In genomic region chr4:185165605-185166063, GRCh38 we compare ENCODE assay signal across 9 cellular contexts. TPM values are rescaled to one million over a fixed set of nuclear protein-coding genes. Genes with fewer than 3 reads are reported as not detected.
DNase-seq lines count a peak whose midpoint lies in the region; ATAC-seq and TF ChIP-seq lines count a peak whose summit lies in the region.
"Had no signal": no experiment of that assay in that cellular context is flagged by ENCODE, and none has a peak within 500 bp of the region (broad histone marks: within the 10 kb centered on the region; RNA-seq: fewer than 3 reads in every experiment).

No MANE protein-coding gene starts in this region.

- DNase-seq in activated CD8-positive, alpha-beta memory T cell treated with anti-CD3 and anti-CD28 coated beads for 24 hours = peak; percentile 67
- DNase-seq in activated CD8-positive, alpha-beta memory T cell treated with anti-CD3 and anti-CD28 coated beads, Interleukin-2, amount 50 U/mL, for 4 hours = no peak
- peak; percentile 42 for DNase-seq in HFF-Myc (ENCODE audit: extremely low read depth, low read depth)
- peak; percentile 2 to 51 for DNase-seq in NCI-H524 (lab: John Stamatoyannopoulos, UW)
- DNase-seq in left ventricle myocardium superior = no peak
- no peak for DNase-seq in suprapubic skin (ENCODE audit: low spot score in 2 of 2)
- DNase-seq in head of caudate nucleus = no peak
- no peak for DNase-seq in putamen (ENCODE audit: low spot score)

- TF ChIP-seq POLR2A in suprapubic skin (IDR thresholded peaks at IDR 0.05) = no peak

- H3K36me3 ChIP-seq in suprapubic skin = peaks cover 47% of the 10 kb centered on the region

- ATAC-seq in left ventricle myocardium superior = peak; percentile 40

- H3K4me3 ChIP-seq in HFF-Myc (replicated peaks; ENCODE audit: low read depth, low read length) (no peak overlapping the region), suprapubic skin (no peak overlapping the region)
- H3K4me3 ChIP-seq: skin epidermis had no signal

- WGBS in suprapubic skin = 57% methylated on average over 2 of the region's 2 CpGs

- intact Hi-C loops in left ventricle myocardium superior (cut with micrococcal nuclease) = no loop called here
- intact Hi-C loops in head of caudate nucleus (cut with DNase I) = no loop called here

- H3K27ac ChIP-seq in suprapubic skin = no peak overlapping the region
- H3K27ac ChIP-seq: skin epidermis had no signal

- no peaks in the 10 kb centered on the region for H3K27me3 ChIP-seq in suprapubic skin

- no peaks in the 10 kb centered on the region for H3K4me1 ChIP-seq in suprapubic skin

- TF ChIP-seq EP300 in suprapubic skin (IDR thresholded peaks at IDR 0.05) = no peak

- H3K9me3 ChIP-seq in suprapubic skin = no peaks in the 10 kb centered on the region

- no peak for TF ChIP-seq CTCF in HFF-Myc (IDR thresholded peaks at IDR 0.05; ENCODE audit: low read depth, low read length, missing control alignments)
- no peak for TF ChIP-seq CTCF in suprapubic skin (IDR thresholded peaks at IDR 0.05)

RNA-seq across cellular contexts. Expression of gene SLC25A4, which starts 22.6 kb away (rescaled TPM):
- total RNA-seq in left ventricle myocardium superior (2,343 TPM), suprapubic skin (10 to 100 TPM; 13.8 to 20.3 (median 16.2) TPM)

RNA-seq across cellular contexts. Expression of gene CFAP97, which starts 38.2 kb away (rescaled TPM):
- total RNA-seq in left ventricle myocardium superior (9.8 TPM), suprapubic skin (10 to 100 TPM; 26.7 to 33.0 (median 30.9) TPM)

RNA-seq across cellular contexts. Expression of gene SNX25, which starts 43.8 kb away (rescaled TPM):
- total RNA-seq in left ventricle myocardium superior = 10.0 TPM
- 10 to 100 TPM; 13.3 to 39.3 (median 15.3) TPM for total RNA-seq in suprapubic skin

Comparison
In these comparisons a context has a peak if more than half of its experiments do, and no peak if none do; other contexts are left out.
1. DNase-seq: peak in activated CD8-positive, alpha-beta memory T cell treated with anti-CD3 and anti-CD28 coated beads for 24 hours (single experiment), HFF-Myc (single experiment) and NCI-H524 (2 of 2); none in activated CD8-positive, alpha-beta memory T cell treated with anti-CD3 and anti-CD28 coated beads, Interleukin-2, amount 50 U/mL, for 4 hours (single experiment), left ventricle myocardium superior (single experiment), suprapubic skin (0 of 2), head of caudate nucleus (0 of 42) and putamen (single experiment).
2. RNA of gene SLC25A4, which starts 22.6 kb away (total RNA-seq): 2,343 TPM in left ventricle myocardium superior (single experiment); 13.8 to 20.3 TPM in suprapubic skin; every median in the first group is over 100 times any median in the second.